ENCODE assay signal across 1 cellular context in the genomic region with DNA sequence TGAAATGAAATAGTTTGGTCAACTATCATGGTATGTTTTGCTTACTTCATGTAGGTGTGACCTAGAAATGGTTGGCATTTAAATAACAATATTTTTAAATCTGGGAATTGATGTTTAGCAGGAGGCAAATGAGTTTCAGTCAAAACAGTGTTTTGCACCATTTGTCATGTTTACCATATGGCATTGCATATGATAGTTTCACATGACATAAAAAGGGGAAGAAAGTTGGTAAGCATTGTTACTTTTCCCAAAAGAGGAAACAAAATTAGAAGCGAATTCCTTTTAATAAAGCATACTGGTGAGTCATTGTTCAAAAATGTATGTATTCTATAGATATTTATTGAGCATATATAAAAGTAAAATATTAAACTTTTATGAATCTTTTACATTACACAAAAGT.
TF ChIP-seq lines count a peak whose summit lies in the region.

No MANE protein-coding gene starts in this region.

TF ChIP-seq in GM23338, 12 proteins besides CTCF, POLR2A, EP300 and RAD21 (continued from another document):
- TF ChIP-seq, protein P1, sequence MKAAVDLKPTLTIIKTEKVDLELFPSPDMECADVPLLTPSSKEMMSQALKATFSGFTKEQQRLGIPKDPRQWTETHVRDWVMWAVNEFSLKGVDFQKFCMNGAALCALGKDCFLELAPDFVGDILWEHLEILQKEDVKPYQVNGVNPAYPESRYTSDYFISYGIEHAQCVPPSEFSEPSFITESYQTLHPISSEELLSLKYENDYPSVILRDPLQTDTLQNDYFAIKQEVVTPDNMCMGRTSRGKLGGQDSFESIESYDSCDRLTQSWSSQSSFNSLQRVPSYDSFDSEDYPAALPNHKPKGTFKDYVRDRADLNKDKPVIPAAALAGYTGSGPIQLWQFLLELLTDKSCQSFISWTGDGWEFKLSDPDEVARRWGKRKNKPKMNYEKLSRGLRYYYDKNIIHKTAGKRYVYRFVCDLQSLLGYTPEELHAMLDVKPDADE (IDR thresholded peaks at IDR 0.05): no peak
